In the genomic region with DNA sequence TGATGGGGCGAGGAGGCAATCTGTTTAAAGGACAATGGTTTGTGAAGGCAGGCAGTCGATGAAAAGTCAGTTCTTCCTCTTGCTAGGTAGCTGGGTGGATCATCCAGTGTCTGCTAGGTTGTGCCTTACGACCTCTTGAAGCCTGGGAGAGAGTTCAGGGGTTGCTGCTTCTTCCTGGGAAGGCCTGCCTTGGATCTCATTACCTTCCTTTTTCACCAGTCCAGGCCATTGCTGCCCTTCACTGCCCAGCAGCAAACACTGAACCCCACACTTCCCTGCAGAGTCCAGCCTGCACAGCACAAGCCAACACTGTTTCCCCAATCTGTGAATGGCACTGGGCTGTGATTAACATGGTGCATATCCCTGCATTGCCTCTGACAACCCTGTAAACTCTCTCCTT, we compare ENCODE assay signal across 18 cellular contexts. TPM values are rescaled to one million over a fixed set of nuclear protein-coding genes. Genes with fewer than 3 reads are reported as not detected.
DNase-seq lines count a peak whose midpoint lies in the region; ATAC-seq and TF ChIP-seq lines count a peak whose summit lies in the region.
"Had no signal": no experiment of that assay in that cellular context is flagged by ENCODE, and none has a peak within 500 bp of the region (broad histone marks: within the 10 kb centered on the region; RNA-seq: fewer than 3 reads in every experiment).

No MANE protein-coding gene starts in this region.

- ATAC-seq in foreskin keratinocyte (peak; percentile 18), HG03565 (IDR thresholded peaks at IDR 0.05; ENCODE audit: unreplicated experiment) (no peak), HG03354 (IDR thresholded peaks at IDR 0.05; ENCODE audit: poor library complexity, severe bottlenecking, unreplicated experiment) (no peak), T-helper 17 cell (no peak)
- peak; percentile 34 for ATAC-seq in stimulated activated memory B cell treated with anti-CD40 and anti-IgM and Interleukin-4, amounts not matched to agents 10 μg/mL and 1 μg/mL and 100 μg/mL, for 72 hours
- no peak for ATAC-seq in CD4-positive, alpha-beta T cell (ENCODE audit: poor library complexity)
- ATAC-seq: CD8-positive, alpha-beta T cell; HCT116 had no signal

- no peaks in the 10 kb centered on the region for H4K20me1 ChIP-seq in Loucy (ENCODE audit: insufficient read depth, low read length, poor library complexity, severe bottlenecking)

- H3K9me3 ChIP-seq in Loucy (ENCODE audit: insufficient read depth, low read depth, low read length) (no peaks in the 10 kb centered on the region), T-helper 17 cell (ENCODE audit: control insufficient read depth, low read length, poor library complexity, severe bottlenecking) (no peaks in the 10 kb centered on the region)
- no peaks in the 10 kb centered on the region for H3K9me3 ChIP-seq in CD4-positive, alpha-beta T cell (ENCODE audit: control insufficient read depth, low read length)
- H3K9me3 ChIP-seq: Caco-2 had no signal

- H3K27ac ChIP-seq in foreskin keratinocyte = no peak overlapping the region
- H3K27ac ChIP-seq in CD4-positive, alpha-beta T cell (ENCODE audit: low read depth, low read length) = no peak overlapping the region

- H3K4me3 ChIP-seq in Loucy (ENCODE audit: low read length, poor library complexity, severe bottlenecking) = no peak overlapping the region

- intact Hi-C loops in CD4-positive, alpha-beta T cell (cut with DNase I, micrococcal nuclease) = no loop called here

- H3K4me1 Mint-ChIP-seq in osteocyte (ENCODE audit: unreplicated experiment) = no peaks in the 10 kb centered on the region
- no peaks in the 10 kb centered on the region for H3K4me1 Mint-ChIP-seq in stimulated activated memory B cell treated with anti-CD40 and anti-IgM and Interleukin-4, amounts not matched to agents 10 μg/mL and 1 μg/mL and 100 μg/mL, for 72 hours
- no peaks in the 10 kb centered on the region for H3K4me1 Mint-ChIP-seq in CD4-positive, alpha-beta T cell (ENCODE audit: low read depth)
- H3K4me1 Mint-ChIP-seq in T-helper 17 cell = peaks cover 2% of the 10 kb centered on the region

- CTCF ChIA-PET in CD4-positive, alpha-beta T cell (lab: Charles Lee) = no interaction called here

- H3K27me3 ChIP-seq in Loucy (ENCODE audit: insufficient read depth, low read length, poor library complexity, severe bottlenecking) (no peaks in the 10 kb centered on the region), foreskin keratinocyte (no peaks in the 10 kb centered on the region)
- peaks cover 6% of the 10 kb centered on the region for H3K27me3 ChIP-seq in CD4-positive, alpha-beta T cell (ENCODE audit: control insufficient read depth, insufficient read depth, low read length)

- H3K36me3 ChIP-seq in Loucy (ENCODE audit: insufficient read depth, low read length) = no peaks in the 10 kb centered on the region

- POLR2A ChIA-PET in CD4-positive, alpha-beta T cell (lab: Charles Lee) = no interaction called here

- H3K9ac ChIP-seq in Loucy (ENCODE audit: low read depth, low read length, poor library complexity, severe bottlenecking) = no peak overlapping the region

- H3K36me3 Mint-ChIP-seq in osteocyte (ENCODE audit: unreplicated experiment) (no peaks in the 10 kb centered on the region), T-helper 17 cell (ENCODE audit: low read depth) (peaks cover 2% of the 10 kb centered on the region)
- no peaks in the 10 kb centered on the region for H3K36me3 Mint-ChIP-seq in stimulated activated memory B cell treated with anti-CD40 and anti-IgM and Interleukin-4, amounts not matched to agents 10 μg/mL and 1 μg/mL and 100 μg/mL, for 72 hours
- H3K36me3 Mint-ChIP-seq in CD4-positive, alpha-beta T cell (ENCODE audit: low read depth) = no peaks in the 10 kb centered on the region
- H3K36me3 Mint-ChIP-seq: CD8-positive, alpha-beta T cell had no signal

- H3F3A ChIP-seq in Loucy (ENCODE audit: low read depth) = no peaks in the 10 kb centered on the region

- peaks cover 30% of the 10 kb centered on the region for H3K4me1 ChIP-seq in Loucy (ENCODE audit: insufficient read depth, low read length, poor library complexity, severe bottlenecking)
- peaks cover 4% of the 10 kb centered on the region for H3K4me1 ChIP-seq in foreskin keratinocyte
- H3K4me1 ChIP-seq: Caco-2 had no signal

- no peaks in the 10 kb centered on the region for H3K9me3 Mint-ChIP-seq in osteocyte (ENCODE audit: unreplicated experiment)
- no peaks in the 10 kb centered on the region for H3K9me3 Mint-ChIP-seq in stimulated activated memory B cell treated with anti-CD40 and anti-IgM and Interleukin-4, amounts not matched to agents 10 μg/mL and 1 μg/mL and 100 μg/mL, for 72 hours
- no peaks in the 10 kb centered on the region for H3K9me3 Mint-ChIP-seq in CD4-positive, alpha-beta T cell
- H3K9me3 Mint-ChIP-seq: CD8-positive, alpha-beta T cell had no signal

- DNase-seq in foreskin keratinocyte (no peak), osteocyte (ENCODE audit: extremely low spot score, unreplicated experiment) (peak; percentile 73), T-helper 17 cell (no peak)
- DNase-seq in CD4-positive, alpha-beta T cell = no peak
- DNase-seq: C1 segment of cervical spinal cord; Caco-2; CD8-positive, alpha-beta T cell; DMS153; DND-41; GOT3; H7 had no signal

- no peaks in the 10 kb centered on the region for H3K79me2 ChIP-seq in Loucy (ENCODE audit: insufficient read depth, low read length)

- peak overlapping the region; percentile 41 for H3K4me2 ChIP-seq in Loucy (ENCODE audit: low read depth, low read length, poor library complexity, severe bottlenecking)

- H3K4me3 Mint-ChIP-seq in osteocyte (ENCODE audit: unreplicated experiment) (no peak overlapping the region), T-helper 17 cell (no peak overlapping the region)
- H3K4me3 Mint-ChIP-seq in stimulated activated memory B cell treated with anti-CD40 and anti-IgM and Interleukin-4, amounts not matched to agents 10 μg/mL and 1 μg/mL and 100 μg/mL, for 72 hours = no peak overlapping the region
- H3K4me3 Mint-ChIP-seq in CD4-positive, alpha-beta T cell = no peak overlapping the region
- H3K4me3 Mint-ChIP-seq: CD8-positive, alpha-beta T cell had no signal

- no peak overlapping the region for H3K27ac Mint-ChIP-seq in osteocyte (ENCODE audit: unreplicated experiment)
- no peak overlapping the region for H3K27ac Mint-ChIP-seq in stimulated activated memory B cell treated with anti-CD40 and anti-IgM and Interleukin-4, amounts not matched to agents 10 μg/mL and 1 μg/mL and 100 μg/mL, for 72 hours
- H3K27ac Mint-ChIP-seq in CD4-positive, alpha-beta T cell = no peak overlapping the region
- H3K27ac Mint-ChIP-seq in T-helper 17 cell = no peak overlapping the region
- H3K27ac Mint-ChIP-seq: CD8-positive, alpha-beta T cell had no signal

- TF ChIP-seq CTCF in Loucy (conservative IDR thresholded peaks at IDR 0.05; ENCODE audit: low read length) = no peak
- TF ChIP-seq CTCF in foreskin keratinocyte (conservative IDR thresholded peaks at IDR 0.05) = no peak
- TF ChIP-seq CTCF in osteocyte (IDR thresholded peaks at IDR 0.05) = no peak
- TF ChIP-seq CTCF in CD4-positive, alpha-beta T cell (IDR thresholded peaks at IDR 0.05) = no peak

- no peak overlapping the region for H2AFZ ChIP-seq in Loucy (ENCODE audit: low read length)

- no peaks in the 10 kb centered on the region for H3K9me2 ChIP-seq in Loucy (replicated peaks; ENCODE audit: low read depth, low read length)

- H3K27me3 Mint-ChIP-seq in osteocyte (ENCODE audit: unreplicated experiment) = peaks cover 6% of the 10 kb centered on the region
- peaks cover 40% of the 10 kb centered on the region for H3K27me3 Mint-ChIP-seq in stimulated activated memory B cell treated with anti-CD40 and anti-IgM and Interleukin-4, amounts not matched to agents 10 μg/mL and 1 μg/mL and 100 μg/mL, for 72 hours
- peaks cover 47% of the 10 kb centered on the region for H3K27me3 Mint-ChIP-seq in CD4-positive, alpha-beta T cell
- H3K27me3 Mint-ChIP-seq in T-helper 17 cell = peaks cover 50% of the 10 kb centered on the region

RNA-seq across cellular contexts. Expression of gene HS3ST2, which starts 24.7 kb away (rescaled TPM):
- total RNA-seq in foreskin keratinocyte (31.1 and 32.4 TPM in 2 replicates), osteocyte (not detected in 2 replicates), T-helper 17 cell (not detected)
- 34.3 and 36.2 TPM in 2 replicates for polyA plus RNA-seq in foreskin keratinocyte
- not detected for total RNA-seq in CD4-positive, alpha-beta T cell
- total RNA-seq: A172; Caco-2; CD8-positive, alpha-beta T cell had no signal
- polyA plus RNA-seq: BJ had no signal

Comparison
In these comparisons a context has a peak if more than half of its experiments do, and no peak if none do; other contexts are left out.
1. ATAC-seq: peak in foreskin keratinocyte (single experiment) and stimulated activated memory B cell treated with anti-CD40 and anti-IgM and Interleukin-4, amounts not matched to agents 10 μg/mL and 1 μg/mL and 100 μg/mL, for 72 hours (single experiment); none in CD4-positive, alpha-beta T cell (single experiment), HG03565 (single experiment), HG03354 (single experiment) and T-helper 17 cell (single experiment).
2. RNA of gene HS3ST2, which starts 24.7 kb away (total RNA-seq): 31.1 to 32.4 TPM in foreskin keratinocyte; not detected in osteocyte, not detected in CD4-positive, alpha-beta T cell and not detected in T-helper 17 cell; every median in the first group is over 10 times any median in the second.